ENCODE assay signal across 20 cellular contexts in genomic region chr16:49194499-49195260, GRCh38.
DNase-seq lines count a peak whose midpoint lies in the region; ATAC-seq and TF ChIP-seq lines count a peak whose summit lies in the region.
"Had no signal": no experiment of that assay in that cellular context is flagged by ENCODE, and none has a peak within 500 bp of the region (broad histone marks: within the 10 kb centered on the region; RNA-seq: fewer than 3 reads in every experiment).

No MANE protein-coding gene starts in this region.

- ATAC-seq in body of pancreas (peak; percentile 35), mucosa of descending colon (no peak)
- ATAC-seq in stimulated activated naive CD8-positive, alpha-beta T cell treated with anti-CD3 and anti-CD28 coated beads, Interleukin-15, Interleukin-2, amounts not matched to agents 100 U/mL and 50 U/mL, for 24 hours, result no peak
- ATAC-seq: A549 had no signal

- no peak for TF ChIP-seq POLR2A in body of pancreas (IDR thresholded peaks at IDR 0.05)

- intact Hi-C loops in body of pancreas (cut with DNase I), result no loop called here
- intact Hi-C loops in left ventricle myocardium inferior (cut with micrococcal nuclease), result no loop called here
- intact Hi-C loops in mucosa of descending colon (cut with DNase I, micrococcal nuclease), result no loop called here

- no peaks in the 10 kb centered on the region for H3K36me3 ChIP-seq in body of pancreas (replicated peaks in 1 of 2; ENCODE audit: insufficient read depth in 1 of 2, low read depth in 2 of 2)
- no peaks in the 10 kb centered on the region for H3K36me3 ChIP-seq in left ventricle myocardium inferior
- no peaks in the 10 kb centered on the region for H3K36me3 ChIP-seq in mucosa of descending colon (ENCODE audit: low read depth)
- H3K36me3 ChIP-seq: Peyer's patch had no signal

- H3K4me3 ChIP-seq in body of pancreas (no peak overlapping the region), left ventricle myocardium inferior (no peak overlapping the region), mucosa of descending colon (no peak overlapping the region)
- H3K4me3 ChIP-seq: A549, GM23248, Peyer's patch had no signal

- H3K9me3 ChIP-seq in body of pancreas, result no peaks in the 10 kb centered on the region
- H3K9me3 ChIP-seq in left ventricle myocardium inferior (replicated peaks), result no peaks in the 10 kb centered on the region
- H3K9me3 ChIP-seq in mucosa of descending colon, result no peaks in the 10 kb centered on the region
- H3K9me3 ChIP-seq: A549, Peyer's patch had no signal

- no peak for TF ChIP-seq CTCF in body of pancreas (IDR thresholded peaks at IDR 0.05)
- no peak for TF ChIP-seq CTCF in left ventricle myocardium inferior (IDR thresholded peaks at IDR 0.05; ENCODE audit: borderline replicate concordance)
- TF ChIP-seq CTCF in mucosa of descending colon (IDR thresholded peaks at IDR 0.05), result no peak

- H3K27ac ChIP-seq in body of pancreas, result no peak overlapping the region
- peak overlapping the region; percentile 66 for H3K27ac ChIP-seq in left ventricle myocardium inferior (replicated peaks)
- H3K27ac ChIP-seq: A549, GM23248, KMS-11 had no signal

- 35 to 36% methylated on average over 16 of the region's 16 CpGs for WGBS in body of pancreas, 2 donors

- H3K27me3 ChIP-seq in body of pancreas (no peaks in the 10 kb centered on the region), left ventricle myocardium inferior (ENCODE audit: low read depth) (peaks cover 48% of the 10 kb centered on the region)
- H3K27me3 ChIP-seq: Peyer's patch had no signal

- DNase-seq in Ammon's horn (ENCODE audit: low spot score) (peak; percentile 8), body of pancreas (no peak), left ventricle myocardium inferior (peak; percentile 46), retina (peak; percentile 49), DMS53 (lab: John Stamatoyannopoulos, UW) (no peak), OCI-M1 (lab: John Stamatoyannopoulos, UW) (no peak), mucosa of descending colon (no peak)
- DNase-seq in stimulated activated naive CD8-positive, alpha-beta T cell treated with anti-CD3 and anti-CD28 coated beads, Interleukin-15, Interleukin-2, amounts not matched to agents 100 U/mL and 50 U/mL, for 24 hours, result no peak
- DNase-seq: CD4-positive, CD25-positive, alpha-beta regulatory T cell; DND-41; GDM1; GM23248; NCI-H1092; NCI-H1694; NCI-H2107; NCI-H774; Peyer's patch; SIG-M5 had no signal

- H3K4me1 ChIP-seq in body of pancreas (no peaks in the 10 kb centered on the region), left ventricle myocardium inferior (peaks cover 4% of the 10 kb centered on the region), mucosa of descending colon (ENCODE audit: low read depth) (no peaks in the 10 kb centered on the region)
- H3K4me1 ChIP-seq: A549, Peyer's patch had no signal

Comparison
In these comparisons a context has a peak if more than half of its experiments do, and no peak if none do; other contexts are left out.
1. DNase-seq: peak in Ammon's horn (single experiment), left ventricle myocardium inferior (single experiment) and retina (single experiment); none in body of pancreas (0 of 4), DMS53 (single experiment), OCI-M1 (single experiment), stimulated activated naive CD8-positive, alpha-beta T cell treated with anti-CD3 and anti-CD28 coated beads, Interleukin-15, Interleukin-2, amounts not matched to agents 100 U/mL and 50 U/mL, for 24 hours (single experiment) and mucosa of descending colon (0 of 3).